37 cellular contexts compared by ENCODE assay signal in genomic region chr3:160601288-160601687, GRCh38.
"Had no signal": no experiment of that assay in that cellular context is flagged by ENCODE, and none has a peak within 500 bp of the region (broad histone marks: within the 10 kb centered on the region; RNA-seq: fewer than 3 reads in every experiment).

No MANE protein-coding gene starts in this region.

- DNase-seq: activated B cell treated with CpG ODN at 0.5 μM for 24 hours; activated CD4-positive, alpha-beta T cell treated with anti-CD3 and anti-CD28 coated beads for 48 hours; activated CD4-positive, alpha-beta T cell treated with anti-CD3 and anti-CD28 coated beads, Interleukin-2, amount 50 U/mL, for 1 hour; activated CD4-positive, alpha-beta T cell treated with anti-CD3 and anti-CD28 coated beads, Interleukin-2, amount 50 U/mL, for 48 hours; activated CD8-positive, alpha-beta memory T cell treated with anti-CD3 and anti-CD28 coated beads, Interleukin-2, amount 10 ng/mL, durations not matched to agents 7 days and 5 days; activated CD8-positive, alpha-beta memory T cell treated with anti-CD3 and anti-CD28 coated beads, Interleukin-2, amount 50 U/mL, for 4 hours; activated CD8-positive, alpha-beta T cell treated with anti-CD3 and anti-CD28 coated beads, Interleukin-2, amount 10 ng/mL, durations not matched to agents 7 days and 5 days; activated effector memory CD4-positive, alpha-beta T cell treated with anti-CD3 and anti-CD28 coated beads, Interleukin-2, amount 50 U/mL, for 16 hours; activated naive CD4-positive, alpha-beta T cell treated with anti-CD3 and anti-CD28 coated beads for 36 hours; activated naive CD8-positive, alpha-beta T cell treated with anti-CD3 and anti-CD28 coated beads for 36 hours; activated naive CD8-positive, alpha-beta T cell treated with anti-CD3 and anti-CD28 coated beads, Interleukin-2, amount 50 U/mL, for 24 hours; activated T-cell treated with anti-CD3 and anti-CD28 coated beads, Interleukin-2, amount 50 U/mL, for 1 hour; activated T-cell treated with anti-CD3 and anti-CD28 coated beads, Interleukin-2, amount 50 U/mL, for 48 hours; adrenal gland; amygdala; aorta; brain microvascular endothelial cell; cortex of kidney; dermis blood vessel endothelial cell; effector CD4-positive, alpha-beta T cell; effector memory CD8-positive, alpha-beta T cell; erythroblast; foreskin melanocyte; heart right ventricle; T-helper 1 cell; T-helper 17 cell; T1000; WERI-Rb-1 had no signal

- H3K36me3 ChIP-seq: adrenal gland, brain microvascular endothelial cell, esophagus muscularis mucosa, gastroesophageal sphincter, heart right ventricle, WERI-Rb-1 had no signal

- H3K4me1 ChIP-seq: adrenal gland, esophagus muscularis mucosa, gastroesophageal sphincter, heart right ventricle had no signal

- H3K9me3 Mint-ChIP-seq: activated B cell treated with CpG ODN at 0.5 μM for 24 hours; activated naive CD4-positive, alpha-beta T cell treated with anti-CD3 and anti-CD28 coated beads for 36 hours; activated naive CD4-positive, alpha-beta T cell treated with anti-CD3 and anti-CD28 coated beads, Interleukin-2, amount 50 U/mL, for 24 hours; activated T-helper 1 cell treated with anti-CD3 and anti-CD28 coated beads, Interleukin-12 subunit alpha, Interleukin-12 subunit beta, Interleukin-2, Interleukin-4 antibody, amounts not matched to agents 30 ng/mL and 10 ng/mL and 1 ng/mL, durations not matched to agents 14 hours and 24 hours and 36 hours; activated T-helper 2 cell treated with anti-CD3 and anti-CD28 coated beads, Interferon-gamma antibody, Interleukin-2, Interleukin-4, amounts not matched to agents 10 μg/mL and 5 μg/mL and 100 μg/mL, durations not matched to agents 14 hours and 24 hours and 36 hours; central memory CD8-positive, alpha-beta T cell; effector memory CD8-positive, alpha-beta T cell; T-helper 2 cell treated with Interferon-gamma antibody and Interleukin-4, amounts not matched to agents 5 μg/mL and 100 μg/mL, for 36 hours had no signal

- H3K9me3 ChIP-seq: adrenal gland, esophagus muscularis mucosa, gastroesophageal sphincter had no signal

- H3K4me1 Mint-ChIP-seq: activated B cell treated with CpG ODN at 0.5 μM for 24 hours; activated CD8-positive, alpha-beta memory T cell treated with anti-CD3 and anti-CD28 coated beads, Interleukin-2, amount 10 ng/mL, durations not matched to agents 7 days and 5 days; activated naive CD4-positive, alpha-beta T cell treated with anti-CD3 and anti-CD28 coated beads, Interleukin-2, amount 50 U/mL, for 24 hours; activated naive CD8-positive, alpha-beta T cell treated with anti-CD3 and anti-CD28 coated beads for 36 hours; activated naive CD8-positive, alpha-beta T cell treated with anti-CD3 and anti-CD28 coated beads, Interleukin-2, amount 50 U/mL, for 24 hours; central memory CD8-positive, alpha-beta T cell had no signal

- FAIRE-seq: bronchial epithelial cell had no signal

- H3K27me3 Mint-ChIP-seq: activated naive CD4-positive, alpha-beta T cell treated with anti-CD3 and anti-CD28 coated beads, Interleukin-2, amount 50 U/mL, for 24 hours; activated naive CD8-positive, alpha-beta T cell treated with anti-CD3 and anti-CD28 coated beads for 36 hours had no signal

- H3K4me3 ChIP-seq: adrenal gland, esophagus muscularis mucosa, gastroesophageal sphincter, heart right ventricle had no signal

- ATAC-seq: activated CD4-positive, CD25-positive, alpha-beta regulatory T cell treated with anti-CD3 and anti-CD28 coated beads, Interleukin-2, amount 50 U/mL, for 24 hours; activated CD8-positive, alpha-beta memory T cell treated with anti-CD3 and anti-CD28 coated beads, Interleukin-2, amount 10 ng/mL, durations not matched to agents 7 days and 5 days; activated CD8-positive, alpha-beta T cell treated with anti-CD3 and anti-CD28 coated beads, Interleukin-2, amount 10 ng/mL, durations not matched to agents 7 days and 5 days; activated naive CD8-positive, alpha-beta T cell treated with anti-CD3 and anti-CD28 coated beads, Interleukin-2, amount 50 U/mL, for 24 hours; effector memory CD8-positive, alpha-beta T cell; gastroesophageal sphincter; heart right ventricle; T-helper 17 cell had no signal

- H3K27ac Mint-ChIP-seq: activated B cell treated with CpG ODN at 0.5 μM for 24 hours; activated CD8-positive, alpha-beta memory T cell treated with anti-CD3 and anti-CD28 coated beads, Interleukin-2, amount 10 ng/mL, durations not matched to agents 7 days and 5 days; activated CD8-positive, alpha-beta T cell treated with anti-CD3 and anti-CD28 coated beads, Interleukin-2, amount 10 ng/mL, durations not matched to agents 7 days and 5 days; activated naive CD4-positive, alpha-beta T cell treated with anti-CD3 and anti-CD28 coated beads for 36 hours; activated naive CD4-positive, alpha-beta T cell treated with anti-CD3 and anti-CD28 coated beads, Interleukin-2, amount 50 U/mL, for 24 hours; activated naive CD8-positive, alpha-beta T cell treated with anti-CD3 and anti-CD28 coated beads for 36 hours; activated naive CD8-positive, alpha-beta T cell treated with anti-CD3 and anti-CD28 coated beads, Interleukin-2, amount 50 U/mL, for 24 hours; activated T-helper 1 cell treated with anti-CD3 and anti-CD28 coated beads, Interleukin-12 subunit alpha, Interleukin-12 subunit beta, Interleukin-2, Interleukin-4 antibody, amounts not matched to agents 30 ng/mL and 10 ng/mL and 1 ng/mL, durations not matched to agents 14 hours and 24 hours and 36 hours; activated T-helper 2 cell treated with anti-CD3 and anti-CD28 coated beads, Interferon-gamma antibody, Interleukin-2, Interleukin-4, amounts not matched to agents 10 μg/mL and 5 μg/mL and 100 μg/mL, durations not matched to agents 14 hours and 24 hours and 36 hours; effector memory CD8-positive, alpha-beta T cell; T-helper 17 cell; T-helper 2 cell treated with Interferon-gamma antibody and Interleukin-4, amounts not matched to agents 5 μg/mL and 100 μg/mL, for 36 hours had no signal

- H3K36me3 Mint-ChIP-seq: activated CD8-positive, alpha-beta memory T cell treated with anti-CD3 and anti-CD28 coated beads, Interleukin-2, amount 10 ng/mL, durations not matched to agents 7 days and 5 days; activated naive CD4-positive, alpha-beta T cell treated with anti-CD3 and anti-CD28 coated beads, Interleukin-2, amount 50 U/mL, for 24 hours; activated naive CD8-positive, alpha-beta T cell treated with anti-CD3 and anti-CD28 coated beads for 36 hours had no signal

- H3K27ac ChIP-seq: adrenal gland, brain microvascular endothelial cell, esophagus muscularis mucosa, gastroesophageal sphincter, heart right ventricle, WERI-Rb-1 had no signal

- H3K27me3 ChIP-seq: adrenal gland, brain microvascular endothelial cell, esophagus muscularis mucosa, gastroesophageal sphincter, heart right ventricle had no signal

- H3K4me3 Mint-ChIP-seq: activated B cell treated with CpG ODN at 0.5 μM for 24 hours; activated CD8-positive, alpha-beta memory T cell treated with anti-CD3 and anti-CD28 coated beads, Interleukin-2, amount 10 ng/mL, durations not matched to agents 7 days and 5 days; activated CD8-positive, alpha-beta T cell treated with anti-CD3 and anti-CD28 coated beads, Interleukin-2, amount 10 ng/mL, durations not matched to agents 7 days and 5 days; activated naive CD4-positive, alpha-beta T cell treated with anti-CD3 and anti-CD28 coated beads for 36 hours; activated naive CD4-positive, alpha-beta T cell treated with anti-CD3 and anti-CD28 coated beads, Interleukin-2, amount 50 U/mL, for 24 hours; activated naive CD8-positive, alpha-beta T cell treated with anti-CD3 and anti-CD28 coated beads for 36 hours; activated naive CD8-positive, alpha-beta T cell treated with anti-CD3 and anti-CD28 coated beads, Interleukin-2, amount 50 U/mL, for 24 hours; activated T-helper 1 cell treated with anti-CD3 and anti-CD28 coated beads, Interleukin-12 subunit alpha, Interleukin-12 subunit beta, Interleukin-2, Interleukin-4 antibody, amounts not matched to agents 30 ng/mL and 10 ng/mL and 1 ng/mL, durations not matched to agents 14 hours and 24 hours and 36 hours; central memory CD8-positive, alpha-beta T cell; effector memory CD8-positive, alpha-beta T cell; T-helper 17 cell; T-helper 2 cell treated with Interferon-gamma antibody and Interleukin-4, amounts not matched to agents 5 μg/mL and 100 μg/mL, for 36 hours had no signal
